15 cellular contexts compared by ENCODE assay signal in genomic region chr6:128280960-128281359, GRCh38.
A peak's percentile ranks its signal among the peaks of the same experiment; 100 is the strongest.
DNase-seq lines count a peak whose midpoint lies in the region; ATAC-seq, FAIRE-seq and TF ChIP-seq lines count a peak whose summit lies in the region.
"Had no signal": no experiment of that assay in that cellular context is flagged by ENCODE, and none has a peak within 500 bp of the region (broad histone marks: within the 10 kb centered on the region; RNA-seq: fewer than 3 reads in every experiment).

No MANE protein-coding gene starts in this region.

- no peaks in the 10 kb centered on the region for H3K36me3 ChIP-seq in BE2C

- H3K4me3 Mint-ChIP-seq in neural crest cell = peak overlapping the region; percentile 14
- H3K4me3 Mint-ChIP-seq: IgD-negative memory B cell had no signal

- H3K4me1 Mint-ChIP-seq in neural crest cell = peaks cover 45% of the 10 kb centered on the region

- peaks cover 28% of the 10 kb centered on the region for H3K4me1 ChIP-seq in BE2C
- H3K4me1 ChIP-seq: Caco-2 had no signal

- no peak overlapping the region for H3K4me3 ChIP-seq in BE2C (ENCODE audit: low read depth, low read length)
- H3K4me3 ChIP-seq: A549, GM23248 had no signal

- no peaks in the 10 kb centered on the region for H3K9me3 ChIP-seq in BE2C
- H3K9me3 ChIP-seq: A549, Caco-2 had no signal

- H3K9me3 Mint-ChIP-seq in neural crest cell = no peaks in the 10 kb centered on the region

- no peak for DNase-seq in GM19239 (ENCODE audit: insufficient read length, low spot score)
- peak; percentile 49 for DNase-seq in NCI-H146 (lab: John Stamatoyannopoulos, UW)
- peak; percentile 56 for DNase-seq in iPS-NIHi7 (ENCODE audit: extremely low spot score)
- no peak for DNase-seq in neural crest cell (ENCODE audit: low read depth, low spot score)
- DNase-seq in BE2C = no peak
- no peak for DNase-seq in activated gamma-delta T cell (lab: John Stamatoyannopoulos, UW)
- DNase-seq: DMS79, GM23248, NCI-H2081, NCI-H524 had no signal

- no peaks in the 10 kb centered on the region for H3K27me3 Mint-ChIP-seq in neural crest cell (ENCODE audit: low read depth)
- H3K27me3 Mint-ChIP-seq: IgD-negative memory B cell had no signal

- H3K36me3 Mint-ChIP-seq in neural crest cell (ENCODE audit: low read depth) = no peaks in the 10 kb centered on the region

- peak; percentile 8 for FAIRE-seq in GM19239 (lab: Jason Lieb, UNC)
- FAIRE-seq: A549, GM12891 had no signal

- TF ChIP-seq CTCF in neural crest cell (conservative IDR thresholded peaks at IDR 0.05) (no peak), BE2C (IDR thresholded peaks at IDR 0.05; ENCODE audit: low read depth, low read length) (no peak)

- H3K27me3 ChIP-seq in BE2C = no peaks in the 10 kb centered on the region

- no peak overlapping the region for H3K27ac Mint-ChIP-seq in neural crest cell (ENCODE audit: unreplicated experiment)

- no peak for ATAC-seq in GM19467 (IDR thresholded peaks at IDR 0.05; ENCODE audit: unreplicated experiment)
- ATAC-seq: A549 had no signal

Comparison
In these comparisons a context has a peak if more than half of its experiments do, and no peak if none do; other contexts are left out.
1. DNase-seq: peak in NCI-H146 (single experiment) and iPS-NIHi7 (single experiment); none in GM19239 (single experiment), neural crest cell (single experiment), BE2C (single experiment) and activated gamma-delta T cell (single experiment).